In the genomic region with DNA sequence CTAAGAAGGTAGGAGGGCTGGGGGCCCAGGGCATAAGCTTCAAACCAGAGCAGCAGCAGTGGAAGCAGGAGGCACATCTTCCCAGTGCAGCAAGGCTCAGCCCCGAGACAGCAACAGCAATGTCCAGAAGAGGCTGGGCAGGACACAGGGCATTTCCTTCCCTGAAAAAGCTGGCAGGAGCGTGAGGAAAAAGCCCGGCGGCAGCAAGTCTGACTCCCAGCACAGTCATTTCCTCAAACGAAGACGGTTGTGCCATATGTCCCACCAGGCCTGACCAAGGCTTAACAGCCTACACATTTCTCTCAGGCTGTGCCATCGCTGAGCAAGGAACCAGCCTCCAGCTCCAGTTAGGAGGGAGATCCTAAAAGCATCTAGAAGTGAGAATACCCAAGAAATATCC, we compare ENCODE assay signal across 19 cellular contexts.
A peak's percentile ranks its signal among the peaks of the same experiment; 100 is the strongest.
DNase-seq lines count a peak whose midpoint lies in the region; ATAC-seq and TF ChIP-seq lines count a peak whose summit lies in the region.
"Had no signal": no experiment of that assay in that cellular context is flagged by ENCODE, and none has a peak within 500 bp of the region (broad histone marks: within the 10 kb centered on the region; RNA-seq: fewer than 3 reads in every experiment).

No MANE protein-coding gene starts in this region.

- CTCF ChIA-PET in MCF 10A (lab: Yijun Ruan, JAX) (interaction anchor here (1.1 kb wide), 1 partner anchor 548 kb away, joined by 3 read pairs; no protein-coding TSS in a partner anchor), mammary epithelial cell (lab: Charles Lee; ENCODE audit: low non-redundant PET) (no interaction called here)

- H3K4me3 ChIP-seq in mammary epithelial cell (replicated peaks in 1 of 3; ENCODE audit: insufficient read depth in 1 of 3, low read depth in 2 of 3, low read length in 3 of 3) = no peak overlapping the region
- H3K4me3 ChIP-seq in upper lobe of left lung = no peak overlapping the region
- H3K4me3 ChIP-seq: Peyer's patch had no signal

- H3K4me3 Mint-ChIP-seq in MCF 10A (ENCODE audit: unreplicated experiment) = no peak overlapping the region
- H3K4me3 Mint-ChIP-seq: CD4-positive, alpha-beta T cell had no signal

- TF ChIP-seq POLR2A in upper lobe of left lung (IDR thresholded peaks at IDR 0.05) = no peak

- peaks cover 6% of the 10 kb centered on the region for H3K4me1 Mint-ChIP-seq in MCF 10A (ENCODE audit: insufficient read depth, unreplicated experiment)

- BruUV-seq in MCF 10A (replicated peaks; lab: Mats Ljungman, UMichigan) = no TSS peak
- BruUV-seq in mammary epithelial cell (replicated peaks; lab: Mats Ljungman, UMichigan) = no TSS peak

- H3K9ac ChIP-seq in mammary epithelial cell (ENCODE audit: insufficient read depth, low read length) = no peak overlapping the region
- H3K9ac ChIP-seq: KMS-11 had no signal

- TF ChIP-seq CTCF in MCF 10A (IDR thresholded peaks at IDR 0.05; ENCODE audit: unreplicated experiment) = no peak
- no peak for TF ChIP-seq CTCF in mammary epithelial cell (conservative IDR thresholded peaks at IDR 0.05 in 1 of 2, IDR thresholded peaks at IDR 0.05 in 1 of 2; ENCODE audit: extremely low read depth in 1 of 2, insufficient read depth in 1 of 2, low read depth in 1 of 2, low read length in 2 of 2)
- TF ChIP-seq CTCF in upper lobe of left lung (IDR thresholded peaks at IDR 0.05) = no peak

- no peak overlapping the region for H3K27ac Mint-ChIP-seq in MCF 10A (ENCODE audit: low read depth, unreplicated experiment)
- H3K27ac Mint-ChIP-seq: CD4-positive, alpha-beta T cell had no signal

- intact Hi-C loops in MCF 10A (cut with micrococcal nuclease) = no loop called here
- intact Hi-C loops in mammary epithelial cell (cut with micrococcal nuclease) = no loop called here

- H3K36me3 ChIP-seq in mammary epithelial cell (ENCODE audit: insufficient read depth, low read length) = no peaks in the 10 kb centered on the region
- H3K36me3 ChIP-seq in upper lobe of left lung = no peaks in the 10 kb centered on the region
- H3K36me3 ChIP-seq: BE2C, Peyer's patch had no signal

- ATAC-seq in upper lobe of left lung (ENCODE audit: low FRiP score in 2 of 2) = no peak
- no peak for ATAC-seq in HG02938 (IDR thresholded peaks at IDR 0.05; ENCODE audit: unreplicated experiment)
- ATAC-seq: Right ventricle myocardium inferior had no signal

- H4K20me1 ChIP-seq in mammary epithelial cell (ENCODE audit: insufficient read depth, low read length) = no peaks in the 10 kb centered on the region

- WGBS in mammary epithelial cell (ENCODE audit: low coverage, missing lambda C conversion rate) = 100% methylated on average over 7 of the region's 7 CpGs
- 63 to 76% methylated on average over 3 to 7 of the region's 7 CpGs for WGBS in upper lobe of left lung, 2 donors

- no peak overlapping the region for H3K27ac ChIP-seq in mammary epithelial cell (ENCODE audit: insufficient read depth, low read depth, low read length)
- H3K27ac ChIP-seq in upper lobe of left lung = peak overlapping the region in 1 of 4 donors; percentile 32
- H3K27ac ChIP-seq: KMS-11, Peyer's patch had no signal

- H3K9me3 Mint-ChIP-seq in MCF 10A (ENCODE audit: unreplicated experiment) = no peaks in the 10 kb centered on the region
- H3K9me3 Mint-ChIP-seq: CD4-positive, alpha-beta T cell had no signal

- no peak overlapping the region for H2AFZ ChIP-seq in mammary epithelial cell (ENCODE audit: low read depth, low read length)

- H3K9me3 ChIP-seq in mammary epithelial cell (replicated peaks; ENCODE audit: insufficient read depth, low read length) (no peaks in the 10 kb centered on the region), upper lobe of left lung (peaks cover 0 to 3% (median 0%) of the 10 kb centered on the region in 4 donors)
- H3K9me3 ChIP-seq: BE2C had no signal

- dilution Hi-C loops in mammary epithelial cell (cut with HindIII; ENCODE audit: low sequenced_read_pairs) = no loop called here

- POLR2A ChIA-PET in MCF 10A (lab: Yijun Ruan, JAX) = no interaction called here

- H3K4me1 ChIP-seq in mammary epithelial cell (ENCODE audit: insufficient read depth, low read length) (peaks cover 11% of the 10 kb centered on the region), upper lobe of left lung (peaks cover 0 to 3% (median 0%) of the 10 kb centered on the region in 4 donors)
- H3K4me1 ChIP-seq: BE2C, Peyer's patch had no signal

- no peak overlapping the region for H3K4me2 ChIP-seq in mammary epithelial cell (ENCODE audit: insufficient read depth, low read depth, low read length)
- H3K4me2 ChIP-seq: KMS-11 had no signal

- no peaks in the 10 kb centered on the region for H3K36me3 Mint-ChIP-seq in MCF 10A (ENCODE audit: insufficient read depth, unreplicated experiment)

- H3K27me3 ChIP-seq in mammary epithelial cell (ENCODE audit: insufficient read depth, low read length) = no peaks in the 10 kb centered on the region
- no peaks in the 10 kb centered on the region for H3K27me3 ChIP-seq in upper lobe of left lung
- H3K27me3 ChIP-seq: BE2C, Peyer's patch had no signal

- in situ Hi-C loops in mammary epithelial cell (cut with MboI; ENCODE audit: low sequenced_read_pairs in 2 of 2) = no loop called here

- no peak for TF ChIP-seq EP300 in upper lobe of left lung (IDR thresholded peaks at IDR 0.05)

- DNase-seq in MCF 10A (ENCODE audit: unreplicated experiment) = peak; percentile 37
- DNase-seq in mammary epithelial cell = no peak
- peak; percentile 7 to 25 for DNase-seq in Kasumi-1 (lab: John Stamatoyannopoulos, UW)
- DNase-seq in UCSD-AML1 (lab: John Stamatoyannopoulos, UW; ENCODE audit: unreplicated experiment) = peak; percentile 34
- peak; percentile 81 to 82 for DNase-seq in lung microvascular endothelial cell (ENCODE audit: low read depth in 2 of 2)
- DNase-seq in GM03348 (ENCODE audit: low spot score) = no peak
- DNase-seq in upper lobe of left lung = no peak
- DNase-seq: BE2C; CD4-positive, alpha-beta T cell; DMS53; MM.1S; NCI-H1092 treated with DMSO at 0.1 percent for 48 hours; NCI-H1694; NCI-H2081 treated with DMSO at 0.1 percent for 48 hours; NCI-H446 treated with DMSO at 0.1 percent for 48 hours; Peyer's patch had no signal

- no peaks in the 10 kb centered on the region for H3K27me3 Mint-ChIP-seq in MCF 10A (ENCODE audit: insufficient read depth, unreplicated experiment)

- no peaks in the 10 kb centered on the region for H3K79me2 ChIP-seq in mammary epithelial cell (ENCODE audit: insufficient read depth, low read length)

Comparison
In these comparisons a context has a peak if more than half of its experiments do, and no peak if none do; other contexts are left out.
1. DNase-seq: peak in MCF 10A (single experiment), Kasumi-1 (2 of 2), UCSD-AML1 (single experiment) and lung microvascular endothelial cell (2 of 2); none in mammary epithelial cell (single experiment), GM03348 (single experiment) and upper lobe of left lung (0 of 2).